ENCODE assay signal across 12 cellular contexts in the genomic region with DNA sequence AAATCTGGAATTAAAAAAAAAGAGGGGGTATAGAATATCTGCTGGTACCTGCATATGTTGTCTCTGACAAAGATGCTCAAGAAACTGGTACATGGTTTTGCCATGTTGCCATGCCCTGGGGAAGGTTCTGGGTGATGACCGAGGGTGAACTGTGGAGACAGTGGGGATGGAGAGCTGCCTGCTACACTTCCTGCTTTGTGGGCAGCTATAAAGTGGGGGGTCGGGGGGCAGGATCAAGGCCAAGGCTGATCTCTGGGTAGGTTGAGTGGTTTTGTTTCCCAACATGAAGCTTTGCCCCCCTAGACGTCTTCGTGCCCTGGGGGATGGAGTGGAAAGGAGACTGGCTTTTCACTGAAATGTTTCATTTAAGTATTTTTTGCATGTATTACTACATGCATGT.
A peak's percentile ranks its signal among the peaks of the same experiment; 100 is the strongest.
DNase-seq lines count a peak whose midpoint lies in the region; ATAC-seq and TF ChIP-seq lines count a peak whose summit lies in the region.
"Had no signal": no experiment of that assay in that cellular context is flagged by ENCODE, and none has a peak within 500 bp of the region (broad histone marks: within the 10 kb centered on the region; RNA-seq: fewer than 3 reads in every experiment).

No MANE protein-coding gene starts in this region.

- H3K9me2 ChIP-seq in Loucy (replicated peaks; ENCODE audit: low read depth, low read length) = no peaks in the 10 kb centered on the region

- H3K36me3 ChIP-seq in Loucy (ENCODE audit: insufficient read depth, low read length) = peaks cover 5% of the 10 kb centered on the region; the same call in 1 of the 2 replicates
- H3K36me3 ChIP-seq in lower lobe of right lung = no peaks in the 10 kb centered on the region

- intact Hi-C loops in lower lobe of right lung (cut with DNase I) = no loop called here

- peak overlapping the region; percentile 2 for H3K9ac ChIP-seq in Loucy (ENCODE audit: low read depth, low read length, poor library complexity, severe bottlenecking)

- ATAC-seq in lower lobe of right lung = no peak
- ATAC-seq in GM18858 (IDR thresholded peaks at IDR 0.05; ENCODE audit: unreplicated experiment) = no peak
- ATAC-seq: stimulated activated naive CD8-positive, alpha-beta T cell treated with anti-CD3 and anti-CD28 coated beads, Interleukin-15, amount 100 ng/mL, for 72 hours had no signal

- H2AFZ ChIP-seq in Loucy (ENCODE audit: low read length) = no peak overlapping the region

- peaks cover 83% of the 10 kb centered on the region for H3K79me2 ChIP-seq in Loucy (ENCODE audit: insufficient read depth, low read length)

- H3K27me3 ChIP-seq in Loucy (ENCODE audit: insufficient read depth, low read length, poor library complexity, severe bottlenecking) (no peaks in the 10 kb centered on the region), lower lobe of right lung (ENCODE audit: low read depth) (no peaks in the 10 kb centered on the region)

- peaks cover 43% of the 10 kb centered on the region for H3K4me1 ChIP-seq in Loucy (ENCODE audit: insufficient read depth, low read length, poor library complexity, severe bottlenecking)
- peaks cover 48% of the 10 kb centered on the region for H3K4me1 ChIP-seq in lower lobe of right lung
- H3K4me1 ChIP-seq: Caco-2, psoas muscle had no signal

- TF ChIP-seq CTCF in Loucy (conservative IDR thresholded peaks at IDR 0.05; ENCODE audit: low read length) (no peak), lower lobe of right lung (IDR thresholded peaks at IDR 0.05) (no peak)

- H3K27ac ChIP-seq in adipose tissue (ENCODE audit: low read depth, low read length) (peak overlapping the region; percentile 71), lower lobe of right lung (peak overlapping the region; percentile 84), substantia nigra (ENCODE audit: low read depth, low read length, poor library complexity, severe bottlenecking) (peak overlapping the region; percentile 1)
- H3K27ac ChIP-seq: psoas muscle had no signal

- H3K4me3 ChIP-seq in Loucy (ENCODE audit: low read length, poor library complexity, severe bottlenecking) (no peak overlapping the region), lower lobe of right lung (no peak overlapping the region)
- H3K4me3 ChIP-seq: psoas muscle had no signal

- H4K20me1 ChIP-seq in Loucy (ENCODE audit: insufficient read depth, low read length, poor library complexity, severe bottlenecking) = peaks cover 20% of the 10 kb centered on the region

- H3K9me3 ChIP-seq in Loucy (ENCODE audit: insufficient read depth, low read depth, low read length) (no peaks in the 10 kb centered on the region), lower lobe of right lung (no peaks in the 10 kb centered on the region)
- H3K9me3 ChIP-seq: Caco-2, psoas muscle had no signal

- peak overlapping the region; percentile 31 for H3K4me2 ChIP-seq in Loucy (ENCODE audit: low read depth, low read length, poor library complexity, severe bottlenecking)

- 46 to 86% (median 65%) methylated on average over 4 of the region's 4 CpGs for WGBS in adipose tissue, 3 donors

- no peaks in the 10 kb centered on the region for H3F3A ChIP-seq in Loucy (ENCODE audit: low read depth)

- no peak for DNase-seq in lower lobe of right lung
- DNase-seq in substantia nigra (lab: John Stamatoyannopoulos, UW) = no peak
- DNase-seq in stimulated activated CD4-positive, alpha-beta T cell treated with anti-CD3 and anti-CD28 coated beads, Interleukin-2, amount 100 ng/mL, for 48 hours = no peak
- DNase-seq in HUDEP-2 (lab: John Stamatoyannopoulos, UW; ENCODE audit: unreplicated experiment in 76 of 76) = no peak
- DNase-seq: activated T-cell treated with anti-CD3 and anti-CD28 coated beads, Interleukin-2, amount 50 U/mL, for 1 hour; Caco-2; NCI-H2171; stimulated activated naive CD8-positive, alpha-beta T cell treated with anti-CD3 and anti-CD28 coated beads, Interleukin-15, amount 100 ng/mL, for 72 hours had no signal

Comparison
In these comparisons a context has a peak if more than half of its experiments do, and no peak if none do; other contexts are left out.
1. H3K27ac ChIP-seq: peak in every context shown above with its lines; median percentile 84 in lower lobe of right lung; 71 in adipose tissue; 1 in substantia nigra.